Comparison of ENCODE assay signal across 8 cellular contexts in the genomic region with DNA sequence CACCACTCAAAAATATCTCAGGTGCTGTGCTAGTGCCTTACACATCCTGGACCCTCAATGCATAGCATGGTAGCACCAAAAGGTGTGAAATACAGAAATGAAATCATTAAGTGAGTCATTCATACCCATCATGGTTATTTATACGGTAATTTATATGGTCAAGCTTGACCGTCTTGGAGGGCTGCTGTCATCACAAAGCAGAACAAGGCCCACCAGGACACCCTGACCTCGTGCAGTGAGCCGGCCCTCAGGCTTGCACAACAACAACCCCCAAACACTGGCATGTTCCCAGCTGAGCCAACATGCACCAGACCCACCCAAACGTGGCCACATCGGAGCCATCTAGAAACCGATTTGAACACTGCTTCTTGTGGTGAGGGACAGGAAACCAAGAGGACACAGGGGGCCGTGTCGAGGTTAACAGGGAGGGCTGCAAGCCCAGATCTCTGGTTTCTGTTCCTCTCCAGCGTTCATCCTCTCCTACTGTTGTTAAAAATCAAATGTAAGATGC.
A peak's percentile ranks its signal among the peaks of the same experiment; 100 is the strongest.
DNase-seq lines count a peak whose midpoint lies in the region; ATAC-seq and TF ChIP-seq lines count a peak whose summit lies in the region.

No MANE protein-coding gene starts in this region.

- BruUV-seq in Calu3 (replicated peaks; lab: Mats Ljungman, UMichigan), result no TSS peak

- H3K4me2 ChIP-seq in SK-N-SH, result no peak overlapping the region

- TF ChIP-seq CTCF in SK-N-SH (IDR thresholded peaks at IDR 0.05) (no peak), Calu3 (IDR thresholded peaks at IDR 0.05; ENCODE audit: unreplicated experiment) (no peak)

- H3K36me3 Mint-ChIP-seq in activated naive CD4-positive, alpha-beta T cell treated with anti-CD3 and anti-CD28 coated beads, Interleukin-2, amount 10 ng/mL, durations not matched to agents 7 days and 5 days, result peaks cover 23% of the 10 kb centered on the region
- no peaks in the 10 kb centered on the region for H3K36me3 Mint-ChIP-seq in Calu3 (ENCODE audit: insufficient read depth, unreplicated experiment)

- H3K27me3 ChIP-seq in stomach smooth muscle (ENCODE audit: control insufficient read depth in 1 of 2, insufficient read depth in 2 of 2, low read length in 2 of 2), result no peaks in the 10 kb centered on the region
- H3K27me3 ChIP-seq in SK-N-SH (ENCODE audit: insufficient read depth), result no peaks in the 10 kb centered on the region

- H3K79me2 ChIP-seq in SK-N-SH (ENCODE audit: insufficient read depth), result no peaks in the 10 kb centered on the region

- H3K9me2 ChIP-seq in SK-N-SH, result no peaks in the 10 kb centered on the region

- DNase-seq in SIG-M5 (lab: John Stamatoyannopoulos, UW) (peak; percentile 88), myocyte (ENCODE audit: low read depth) (peak; percentile 45), SK-N-SH (no peak), Calu3 (no peak)
- DNase-seq in activated naive CD4-positive, alpha-beta T cell treated with anti-CD3 and anti-CD28 coated beads, Interleukin-2, amount 10 ng/mL, durations not matched to agents 7 days and 5 days, result peak; percentile 87

- H3K9me3 Mint-ChIP-seq in activated naive CD4-positive, alpha-beta T cell treated with anti-CD3 and anti-CD28 coated beads, Interleukin-2, amount 10 ng/mL, durations not matched to agents 7 days and 5 days, result peaks cover 25% of the 10 kb centered on the region
- H3K9me3 Mint-ChIP-seq in Calu3 (ENCODE audit: low read depth, unreplicated experiment), result no peaks in the 10 kb centered on the region

- ATAC-seq in GM18505 (IDR thresholded peaks at IDR 0.05; ENCODE audit: unreplicated experiment) (peak; percentile 57), HG02870 (IDR thresholded peaks at IDR 0.05; ENCODE audit: unreplicated experiment) (peak; percentile 59)

- intact Hi-C loops in Calu3 (cut with micrococcal nuclease; ENCODE audit: unreplicated experiment), result loop anchor here (10.0 kb wide), 1 partner anchor 191 kb away; no protein-coding TSS in a partner anchor

- TF ChIP-seq RAD21 in SK-N-SH (IDR thresholded peaks at IDR 0.05; ENCODE audit: low read length), result no peak

- H3K4me3 Mint-ChIP-seq in activated naive CD4-positive, alpha-beta T cell treated with anti-CD3 and anti-CD28 coated beads, Interleukin-2, amount 10 ng/mL, durations not matched to agents 7 days and 5 days, result peak overlapping the region; percentile 56
- H3K4me3 Mint-ChIP-seq in Calu3 (ENCODE audit: low read depth, unreplicated experiment), result no peak overlapping the region

- H3K36me3 ChIP-seq in stomach smooth muscle (ENCODE audit: control insufficient read depth in 2 of 2, insufficient read depth in 2 of 2, low read length in 2 of 2) (no peaks in the 10 kb centered on the region), SK-N-SH (replicated peaks in 1 of 2; ENCODE audit: control insufficient read depth in 1 of 2, insufficient read depth in 2 of 2, low read length in 1 of 2) (no peaks in the 10 kb centered on the region)

- H3K4me1 ChIP-seq in stomach smooth muscle (ENCODE audit: control insufficient read depth, insufficient read depth, low read length), result peaks cover 19% of the 10 kb centered on the region
- peaks cover 14 to 31% of the 10 kb centered on the region in 2 experiments; a peak in 3 of 4 replicates for H3K4me1 ChIP-seq in SK-N-SH (ENCODE audit: control insufficient read depth in 1 of 2, insufficient read depth in 2 of 2, low read depth in 1 of 2, low read length in 1 of 2)

- H4K20me1 ChIP-seq in SK-N-SH (ENCODE audit: insufficient read depth), result no peaks in the 10 kb centered on the region

- peak overlapping the region; percentile 73 for H3K27ac Mint-ChIP-seq in activated naive CD4-positive, alpha-beta T cell treated with anti-CD3 and anti-CD28 coated beads, Interleukin-2, amount 10 ng/mL, durations not matched to agents 7 days and 5 days
- H3K27ac Mint-ChIP-seq in Calu3 (ENCODE audit: unreplicated experiment), result no peak overlapping the region

- peaks cover 75% of the 10 kb centered on the region for H3K4me1 Mint-ChIP-seq in activated naive CD4-positive, alpha-beta T cell treated with anti-CD3 and anti-CD28 coated beads, Interleukin-2, amount 10 ng/mL, durations not matched to agents 7 days and 5 days
- peaks cover 24% of the 10 kb centered on the region for H3K4me1 Mint-ChIP-seq in Calu3 (ENCODE audit: low read depth, unreplicated experiment)

- H2AFZ ChIP-seq in SK-N-SH (ENCODE audit: low read depth), result no peak overlapping the region

- H3K9ac ChIP-seq in stomach smooth muscle (ENCODE audit: low read length in 2 of 2), result no peak overlapping the region
- H3K9ac ChIP-seq in SK-N-SH, result no peak overlapping the region

- no peak for TF ChIP-seq POLR2A in GM18505 (IDR thresholded peaks at IDR 0.05; ENCODE audit: borderline replicate concordance, extremely low read depth, insufficient read depth, insufficient read length)

- H3K27ac ChIP-seq in stomach smooth muscle (ENCODE audit: low read length), result peak overlapping the region; percentile 11
- H3K27ac ChIP-seq in SK-N-SH (ENCODE audit: low read depth in 2 of 2, low read length in 1 of 2), result no peak overlapping the region

- TF ChIP-seq EP300 in SK-N-SH (IDR thresholded peaks at IDR 0.05; ENCODE audit: borderline replicate concordance in 1 of 2, low read depth in 1 of 2, low read length in 1 of 2), result no peak

- H3K9me3 ChIP-seq in stomach smooth muscle (ENCODE audit: control insufficient read depth in 2 of 2, low read length in 2 of 2), result no peaks in the 10 kb centered on the region
- H3K9me3 ChIP-seq in SK-N-SH, result no peaks in the 10 kb centered on the region

- H3K27me3 Mint-ChIP-seq in activated naive CD4-positive, alpha-beta T cell treated with anti-CD3 and anti-CD28 coated beads, Interleukin-2, amount 10 ng/mL, durations not matched to agents 7 days and 5 days, result peaks cover 24% of the 10 kb centered on the region
- no peaks in the 10 kb centered on the region for H3K27me3 Mint-ChIP-seq in Calu3 (ENCODE audit: unreplicated experiment)

- H3K4me3 ChIP-seq in stomach smooth muscle (ENCODE audit: low read length in 2 of 2) (no peak overlapping the region), SK-N-SH (ENCODE audit: low read depth in 2 of 2, low read length in 1 of 2) (no peak overlapping the region)

- no peaks in the 10 kb centered on the region for H3F3A ChIP-seq in SK-N-SH (replicated peaks; ENCODE audit: insufficient read depth)

- CTCF ChIA-PET in activated naive CD4-positive, alpha-beta T cell treated with anti-CD3 and anti-CD28 coated beads, Interleukin-2, amount 10 ng/mL, durations not matched to agents 7 days and 5 days (lab: Charles Lee), result interaction anchor here (1.1 to 1.7 kb wide), 2 partner anchors 240 to 455 kb away, joined by 3 to 5 read pairs; no protein-coding TSS in a partner anchor
- CTCF ChIA-PET in SK-N-SH (lab: Yijun Ruan, JAX) (no interaction called here), Calu3 (lab: Charles Lee) (no interaction called here)

- POLR2A ChIA-PET in SK-N-SH (lab: Yijun Ruan, JAX), result no interaction called here

- WGBS in SK-N-SH (ENCODE audit: low lambda C conversion rate), result 70% methylated on average over 8 of the region's 10 CpGs

TF ChIP-seq in SK-N-SH, 30 proteins besides CTCF, POLR2A, EP300 and RAD21:
- no peak for TF ChIP-seq GABPA (IDR thresholded peaks at IDR 0.05; ENCODE audit: low read depth)
- TF ChIP-seq TEAD4 (IDR thresholded peaks at IDR 0.05; ENCODE audit: borderline replicate concordance, insufficient read depth), result no peak
- TF ChIP-seq, protein P1, sequence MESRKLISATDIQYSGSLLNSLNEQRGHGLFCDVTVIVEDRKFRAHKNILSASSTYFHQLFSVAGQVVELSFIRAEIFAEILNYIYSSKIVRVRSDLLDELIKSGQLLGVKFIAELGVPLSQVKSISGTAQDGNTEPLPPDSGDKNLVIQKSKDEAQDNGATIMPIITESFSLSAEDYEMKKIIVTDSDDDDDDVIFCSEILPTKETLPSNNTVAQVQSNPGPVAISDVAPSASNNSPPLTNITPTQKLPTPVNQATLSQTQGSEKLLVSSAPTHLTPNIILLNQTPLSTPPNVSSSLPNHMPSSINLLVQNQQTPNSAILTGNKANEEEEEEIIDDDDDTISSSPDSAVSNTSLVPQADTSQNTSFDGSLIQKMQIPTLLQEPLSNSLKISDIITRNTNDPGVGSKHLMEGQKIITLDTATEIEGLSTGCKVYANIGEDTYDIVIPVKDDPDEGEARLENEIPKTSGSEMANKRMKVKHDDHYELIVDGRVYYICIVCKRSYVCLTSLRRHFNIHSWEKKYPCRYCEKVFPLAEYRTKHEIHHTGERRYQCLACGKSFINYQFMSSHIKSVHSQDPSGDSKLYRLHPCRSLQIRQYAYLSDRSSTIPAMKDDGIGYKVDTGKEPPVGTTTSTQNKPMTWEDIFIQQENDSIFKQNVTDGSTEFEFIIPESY (IDR thresholded peaks at IDR 0.05; ENCODE audit: borderline replicate concordance, low read depth), result no peak
- no peak for TF ChIP-seq MXI1 (IDR thresholded peaks at IDR 0.05; ENCODE audit: low read depth, low read length)
- TF ChIP-seq, protein P2, sequence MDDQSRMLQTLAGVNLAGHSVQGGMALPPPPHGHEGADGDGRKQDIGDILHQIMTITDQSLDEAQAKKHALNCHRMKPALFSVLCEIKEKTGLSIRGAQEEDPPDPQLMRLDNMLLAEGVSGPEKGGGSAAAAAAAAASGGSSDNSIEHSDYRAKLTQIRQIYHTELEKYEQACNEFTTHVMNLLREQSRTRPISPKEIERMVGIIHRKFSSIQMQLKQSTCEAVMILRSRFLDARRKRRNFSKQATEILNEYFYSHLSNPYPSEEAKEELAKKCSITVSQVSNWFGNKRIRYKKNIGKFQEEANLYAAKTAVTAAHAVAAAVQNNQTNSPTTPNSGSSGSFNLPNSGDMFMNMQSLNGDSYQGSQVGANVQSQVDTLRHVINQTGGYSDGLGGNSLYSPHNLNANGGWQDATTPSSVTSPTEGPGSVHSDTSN (IDR thresholded peaks at IDR 0.05), result no peak
- TF ChIP-seq FOSL2 (IDR thresholded peaks at IDR 0.05; ENCODE audit: borderline replicate concordance, low read depth), result no peak
- TF ChIP-seq TCF12 (IDR thresholded peaks at IDR 0.05), result no peak
- no peak for TF ChIP-seq GATA2 (CRISPR knock-in tag; IDR thresholded peaks at IDR 0.05)
- no peak for TF ChIP-seq SMC3 (IDR thresholded peaks at IDR 0.05; ENCODE audit: low read depth, low read length)
- no peak for TF ChIP-seq POLR2AphosphoS5 (IDR thresholded peaks at IDR 0.05; ENCODE audit: low read depth, low read length)
- no peak for TF ChIP-seq EZH2phosphoT487 (IDR thresholded peaks at IDR 0.05; ENCODE audit: borderline replicate concordance, low read depth)
TF ChIP-seq in SK-N-SH: peak in this region for 0.

Comparison
In these comparisons a context has a peak if more than half of its experiments do, and no peak if none do; other contexts are left out.
1. DNase-seq: peak in SIG-M5 (single experiment), activated naive CD4-positive, alpha-beta T cell treated with anti-CD3 and anti-CD28 coated beads, Interleukin-2, amount 10 ng/mL, durations not matched to agents 7 days and 5 days (single experiment) and myocyte (single experiment); none in SK-N-SH (single experiment) and Calu3 (single experiment).